8 cellular contexts compared by ENCODE assay signal in genomic region chr17:77089118-77089477, GRCh38. TPM values are rescaled to one million over a fixed set of nuclear protein-coding genes. Genes with fewer than 3 reads are reported as not detected.
A peak's percentile ranks its signal among the peaks of the same experiment; 100 is the strongest.
DNase-seq lines count a peak whose midpoint lies in the region; ATAC-seq, FAIRE-seq and TF ChIP-seq lines count a peak whose summit lies in the region.

No MANE protein-coding gene starts in this region.

- H3K4me3 Mint-ChIP-seq in activated T-cell treated with anti-CD3 and anti-CD28 coated beads, Interleukin-2, amount 50 U/mL, for 4 hours = peak overlapping the region; percentile 96
- H3K4me3 Mint-ChIP-seq in stimulated activated memory B cell treated with anti-CD40 and anti-IgM and Interleukin-4, amounts not matched to agents 10 μg/mL and 1 μg/mL and 100 μg/mL, for 72 hours = peak overlapping the region; percentile 88

- peak; percentile 4 to 15 for ATAC-seq in activated T-cell treated with anti-CD3 and anti-CD28 coated beads, Interleukin-2, amount 50 U/mL, for 4 hours
- peak in 1 of 2 donors; percentile 42 for ATAC-seq in activated naive CD4-positive, alpha-beta T cell treated with anti-CD3 and anti-CD28 coated beads, Interleukin-2, amount 50 U/mL, for 72 hours
- ATAC-seq in stimulated activated memory B cell treated with anti-CD40 and anti-IgM and Interleukin-4, amounts not matched to agents 10 μg/mL and 1 μg/mL and 100 μg/mL, for 72 hours = no peak
- ATAC-seq in HG03378 (IDR thresholded peaks at IDR 0.05; ENCODE audit: unreplicated experiment) = no peak

- H3K27me3 ChIP-seq in iPS-15b (ENCODE audit: control insufficient read depth, insufficient read depth, low read length) = no peaks in the 10 kb centered on the region

- TF ChIP-seq CTCF in D721Med (IDR thresholded peaks at IDR 0.05; ENCODE audit: insufficient read depth, missing control alignments) = no peak

- no peaks in the 10 kb centered on the region for H3K9me3 Mint-ChIP-seq in activated T-cell treated with anti-CD3 and anti-CD28 coated beads, Interleukin-2, amount 50 U/mL, for 4 hours
- H3K9me3 Mint-ChIP-seq in activated naive CD4-positive, alpha-beta T cell treated with anti-CD3 and anti-CD28 coated beads, Interleukin-2, amount 50 U/mL, for 72 hours = peaks cover 3 to 4% of the 10 kb centered on the region in 2 donors
- H3K9me3 Mint-ChIP-seq in stimulated activated memory B cell treated with anti-CD40 and anti-IgM and Interleukin-4, amounts not matched to agents 10 μg/mL and 1 μg/mL and 100 μg/mL, for 72 hours = no peaks in the 10 kb centered on the region

- peak overlapping the region; percentile 98 to 100 for H3K27ac Mint-ChIP-seq in activated naive CD4-positive, alpha-beta T cell treated with anti-CD3 and anti-CD28 coated beads, Interleukin-2, amount 50 U/mL, for 72 hours
- peak overlapping the region; percentile 95 for H3K27ac Mint-ChIP-seq in stimulated activated memory B cell treated with anti-CD40 and anti-IgM and Interleukin-4, amounts not matched to agents 10 μg/mL and 1 μg/mL and 100 μg/mL, for 72 hours

- peaks cover 12% of the 10 kb centered on the region for H3K36me3 ChIP-seq in iPS-15b (ENCODE audit: control insufficient read depth, insufficient read depth, low read length)

- FAIRE-seq in D721Med (lab: Jason Lieb, UNC) = no peak

- peaks cover 41% of the 10 kb centered on the region for H3K4me1 Mint-ChIP-seq in activated T-cell treated with anti-CD3 and anti-CD28 coated beads, Interleukin-2, amount 50 U/mL, for 4 hours (ENCODE audit: low read depth)
- peaks cover 46% of the 10 kb centered on the region for H3K4me1 Mint-ChIP-seq in stimulated activated memory B cell treated with anti-CD40 and anti-IgM and Interleukin-4, amounts not matched to agents 10 μg/mL and 1 μg/mL and 100 μg/mL, for 72 hours

- peak overlapping the region; percentile 99 for H3K9ac ChIP-seq in iPS-15b (ENCODE audit: low read depth, low read length)

- H3K4me1 ChIP-seq in iPS-15b (ENCODE audit: control insufficient read depth, insufficient read depth, low read length) = peaks cover 9% of the 10 kb centered on the region

- peaks cover 31% of the 10 kb centered on the region for H3K36me3 Mint-ChIP-seq in activated T-cell treated with anti-CD3 and anti-CD28 coated beads, Interleukin-2, amount 50 U/mL, for 4 hours (ENCODE audit: insufficient read depth)
- H3K36me3 Mint-ChIP-seq in activated naive CD4-positive, alpha-beta T cell treated with anti-CD3 and anti-CD28 coated beads, Interleukin-2, amount 50 U/mL, for 72 hours = peaks cover 38 to 47% of the 10 kb centered on the region in 2 donors
- H3K36me3 Mint-ChIP-seq in stimulated activated memory B cell treated with anti-CD40 and anti-IgM and Interleukin-4, amounts not matched to agents 10 μg/mL and 1 μg/mL and 100 μg/mL, for 72 hours = peaks cover 40% of the 10 kb centered on the region

- peak overlapping the region; percentile 82 for H3K4me3 ChIP-seq in iPS-15b (ENCODE audit: low read depth, low read length)

- no peaks in the 10 kb centered on the region for H3K9me3 ChIP-seq in iPS-15b (ENCODE audit: control insufficient read depth, insufficient read depth, low read length)

- no peaks in the 10 kb centered on the region for H3K27me3 Mint-ChIP-seq in activated T-cell treated with anti-CD3 and anti-CD28 coated beads, Interleukin-2, amount 50 U/mL, for 4 hours (ENCODE audit: low read depth)
- H3K27me3 Mint-ChIP-seq in stimulated activated memory B cell treated with anti-CD40 and anti-IgM and Interleukin-4, amounts not matched to agents 10 μg/mL and 1 μg/mL and 100 μg/mL, for 72 hours = peaks cover 22% of the 10 kb centered on the region

- DNase-seq in activated T-cell treated with anti-CD3 and anti-CD28 coated beads, Interleukin-2, amount 50 U/mL, for 4 hours = peak; percentile 9
- no peak for DNase-seq in activated T-cell treated with anti-CD3 and anti-CD28 coated beads, Interleukin-2, amount 50 U/mL, for 1 hour
- DNase-seq in activated naive CD4-positive, alpha-beta T cell treated with anti-CD3 and anti-CD28 coated beads, Interleukin-2, amount 50 U/mL, for 72 hours (ENCODE audit: low spot score in 2 of 2) = no peak
- DNase-seq in D721Med (ENCODE audit: insufficient read length, low spot score) = no peak
- DNase-seq in activated effector memory CD4-positive, alpha-beta T cell treated with anti-CD3 and anti-CD28 coated beads, Interleukin-2, amount 50 U/mL, for 16 hours = no peak

RNA-seq across cellular contexts. Expression of gene SEC14L1, which starts 51.7 kb away (rescaled TPM):
- 10 to 100 TPM; 26.5 to 36.9 (median 27.4) TPM for total RNA-seq in activated T-cell treated with anti-CD3 and anti-CD28 coated beads, Interleukin-2, amount 50 U/mL, for 4 hours
- 100 to 1,000 TPM in 1 of 2 donors, 10 to 100 TPM in 1; 53.4 to 103 TPM for total RNA-seq in activated naive CD4-positive, alpha-beta T cell treated with anti-CD3 and anti-CD28 coated beads, Interleukin-2, amount 50 U/mL, for 72 hours

Comparison
In these comparisons a context has a peak if more than half of its experiments do, and no peak if none do; other contexts are left out.
1. ATAC-seq: peak in activated T-cell treated with anti-CD3 and anti-CD28 coated beads, Interleukin-2, amount 50 U/mL, for 4 hours (2 of 2); none in stimulated activated memory B cell treated with anti-CD40 and anti-IgM and Interleukin-4, amounts not matched to agents 10 μg/mL and 1 μg/mL and 100 μg/mL, for 72 hours (single experiment) and HG03378 (single experiment).